Comparison of ENCODE assay signal across 1 cellular context in genomic region chr5:131357739-131358561, GRCh38.
TF ChIP-seq lines count a peak whose summit lies in the region.

No MANE protein-coding gene starts in this region.

TF ChIP-seq in GM23338, 12 proteins besides CTCF, POLR2A, EP300 and RAD21 (continued from another document):
- TF ChIP-seq, protein P1, sequence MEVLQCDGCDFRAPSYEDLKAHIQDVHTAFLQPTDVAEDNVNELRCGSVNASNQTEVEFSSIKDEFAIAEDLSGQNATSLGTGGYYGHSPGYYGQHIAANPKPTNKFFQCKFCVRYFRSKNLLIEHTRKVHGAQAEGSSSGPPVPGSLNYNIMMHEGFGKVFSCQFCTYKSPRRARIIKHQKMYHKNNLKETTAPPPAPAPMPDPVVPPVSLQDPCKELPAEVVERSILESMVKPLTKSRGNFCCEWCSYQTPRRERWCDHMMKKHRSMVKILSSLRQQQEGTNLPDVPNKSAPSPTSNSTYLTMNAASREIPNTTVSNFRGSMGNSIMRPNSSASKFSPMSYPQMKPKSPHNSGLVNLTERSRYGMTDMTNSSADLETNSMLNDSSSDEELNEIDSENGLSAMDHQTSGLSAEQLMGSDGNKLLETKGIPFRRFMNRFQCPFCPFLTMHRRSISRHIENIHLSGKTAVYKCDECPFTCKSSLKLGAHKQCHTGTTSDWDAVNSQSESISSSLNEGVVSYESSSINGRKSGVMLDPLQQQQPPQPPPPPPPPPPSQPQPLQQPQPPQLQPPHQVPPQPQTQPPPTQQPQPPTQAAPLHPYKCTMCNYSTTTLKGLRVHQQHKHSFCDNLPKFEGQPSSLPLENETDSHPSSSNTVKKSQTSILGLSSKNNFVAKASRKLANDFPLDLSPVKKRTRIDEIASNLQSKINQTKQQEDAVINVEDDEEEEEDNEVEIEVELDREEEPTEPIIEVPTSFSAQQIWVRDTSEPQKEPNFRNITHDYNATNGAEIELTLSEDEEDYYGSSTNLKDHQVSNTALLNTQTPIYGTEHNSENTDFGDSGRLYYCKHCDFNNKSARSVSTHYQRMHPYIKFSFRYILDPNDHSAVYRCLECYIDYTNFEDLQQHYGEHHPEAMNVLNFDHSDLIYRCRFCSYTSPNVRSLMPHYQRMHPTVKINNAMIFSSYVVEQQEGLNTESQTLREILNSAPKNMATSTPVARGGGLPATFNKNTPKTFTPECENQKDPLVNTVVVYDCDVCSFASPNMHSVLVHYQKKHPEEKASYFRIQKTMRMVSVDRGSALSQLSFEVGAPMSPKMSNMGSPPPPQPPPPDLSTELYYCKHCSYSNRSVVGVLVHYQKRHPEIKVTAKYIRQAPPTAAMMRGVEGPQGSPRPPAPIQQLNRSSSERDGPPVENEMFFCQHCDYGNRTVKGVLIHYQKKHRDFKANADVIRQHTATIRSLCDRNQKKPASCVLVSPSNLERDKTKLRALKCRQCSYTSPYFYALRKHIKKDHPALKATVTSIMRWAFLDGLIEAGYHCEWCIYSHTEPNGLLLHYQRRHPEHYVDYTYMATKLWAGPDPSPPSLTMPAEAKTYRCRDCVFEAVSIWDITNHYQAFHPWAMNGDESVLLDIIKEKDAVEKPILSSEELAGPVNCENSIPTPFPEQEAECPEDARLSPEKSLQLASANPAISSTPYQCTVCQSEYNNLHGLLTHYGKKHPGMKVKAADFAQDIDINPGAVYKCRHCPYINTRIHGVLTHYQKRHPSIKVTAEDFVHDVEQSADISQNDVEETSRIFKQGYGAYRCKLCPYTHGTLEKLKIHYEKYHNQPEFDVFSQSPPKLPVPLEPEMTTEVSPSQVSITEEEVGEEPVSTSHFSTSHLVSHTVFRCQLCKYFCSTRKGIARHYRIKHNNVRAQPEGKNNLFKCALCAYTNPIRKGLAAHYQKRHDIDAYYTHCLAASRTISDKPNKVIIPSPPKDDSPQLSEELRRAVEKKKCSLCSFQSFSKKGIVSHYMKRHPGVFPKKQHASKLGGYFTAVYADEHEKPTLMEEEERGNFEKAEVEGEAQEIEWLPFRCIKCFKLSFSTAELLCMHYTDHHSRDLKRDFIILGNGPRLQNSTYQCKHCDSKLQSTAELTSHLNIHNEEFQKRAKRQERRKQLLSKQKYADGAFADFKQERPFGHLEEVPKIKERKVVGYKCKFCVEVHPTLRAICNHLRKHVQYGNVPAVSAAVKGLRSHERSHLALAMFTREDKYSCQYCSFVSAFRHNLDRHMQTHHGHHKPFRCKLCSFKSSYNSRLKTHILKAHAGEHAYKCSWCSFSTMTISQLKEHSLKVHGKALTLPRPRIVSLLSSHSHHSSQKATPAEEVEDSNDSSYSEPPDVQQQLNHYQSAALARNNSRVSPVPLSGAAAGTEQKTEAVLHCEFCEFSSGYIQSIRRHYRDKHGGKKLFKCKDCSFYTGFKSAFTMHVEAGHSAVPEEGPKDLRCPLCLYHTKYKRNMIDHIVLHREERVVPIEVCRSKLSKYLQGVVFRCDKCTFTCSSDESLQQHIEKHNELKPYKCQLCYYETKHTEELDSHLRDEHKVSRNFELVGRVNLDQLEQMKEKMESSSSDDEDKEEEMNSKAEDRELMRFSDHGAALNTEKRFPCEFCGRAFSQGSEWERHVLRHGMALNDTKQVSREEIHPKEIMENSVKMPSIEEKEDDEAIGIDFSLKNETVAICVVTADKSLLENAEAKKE (CRISPR knock-in tag; IDR thresholded peaks at IDR 0.05), result no peak
- TF ChIP-seq ZNF331 (CRISPR knock-in tag; IDR thresholded peaks at IDR 0.05; ENCODE audit: low read depth) (no peak), STAT1 (IDR thresholded peaks at IDR 0.05; ENCODE audit: unreplicated experiment) (no peak), EZH2 (IDR thresholded peaks at IDR 0.05; ENCODE audit: low read depth, unreplicated experiment) (no peak), NANOG (IDR thresholded peaks at IDR 0.05; ENCODE audit: borderline replicate concordance) (no peak), CREB1 (CRISPR knock-in tag; IDR thresholded peaks at IDR 0.05; ENCODE audit: low read depth) (no peak), POLR2AphosphoS5 (IDR thresholded peaks at IDR 0.05; ENCODE audit: low read depth) (no peak), ZNF114 (CRISPR knock-in tag; IDR thresholded peaks at IDR 0.05) (no peak), JUNB (IDR thresholded peaks at IDR 0.05; ENCODE audit: unreplicated experiment) (no peak), EZH2phosphoT487 (IDR thresholded peaks at IDR 0.05; ENCODE audit: unreplicated experiment) (no peak)
- TF ChIP-seq, protein P2, sequence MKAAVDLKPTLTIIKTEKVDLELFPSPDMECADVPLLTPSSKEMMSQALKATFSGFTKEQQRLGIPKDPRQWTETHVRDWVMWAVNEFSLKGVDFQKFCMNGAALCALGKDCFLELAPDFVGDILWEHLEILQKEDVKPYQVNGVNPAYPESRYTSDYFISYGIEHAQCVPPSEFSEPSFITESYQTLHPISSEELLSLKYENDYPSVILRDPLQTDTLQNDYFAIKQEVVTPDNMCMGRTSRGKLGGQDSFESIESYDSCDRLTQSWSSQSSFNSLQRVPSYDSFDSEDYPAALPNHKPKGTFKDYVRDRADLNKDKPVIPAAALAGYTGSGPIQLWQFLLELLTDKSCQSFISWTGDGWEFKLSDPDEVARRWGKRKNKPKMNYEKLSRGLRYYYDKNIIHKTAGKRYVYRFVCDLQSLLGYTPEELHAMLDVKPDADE (IDR thresholded peaks at IDR 0.05), result no peak
